ENCODE assay signal across 15 cellular contexts in the genomic region with DNA sequence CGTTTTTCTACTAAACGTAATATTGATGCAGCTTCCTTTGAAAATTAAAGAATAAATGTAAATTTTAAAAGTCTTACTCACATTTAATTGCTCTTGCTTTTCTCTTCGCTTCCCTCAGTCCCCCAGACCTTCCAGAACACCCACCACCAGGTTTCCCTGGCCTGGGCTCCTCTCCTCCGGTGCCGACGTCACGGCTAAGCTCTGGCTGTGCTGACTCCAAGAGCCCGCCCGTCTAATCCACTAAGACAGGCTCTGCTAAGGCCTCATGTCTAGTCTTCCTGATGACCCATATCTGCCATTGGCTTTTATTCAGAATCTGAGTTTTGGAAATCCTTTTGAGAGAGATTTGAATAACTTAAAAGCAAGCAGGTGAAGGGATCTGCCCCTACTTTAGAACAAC. TPM values are rescaled to one million over a fixed set of nuclear protein-coding genes. Genes with fewer than 3 reads are reported as not detected.
A peak's percentile ranks its signal among the peaks of the same experiment; 100 is the strongest.
DNase-seq lines count a peak whose midpoint lies in the region; ATAC-seq and TF ChIP-seq lines count a peak whose summit lies in the region.
"Had no signal": no experiment of that assay in that cellular context is flagged by ENCODE, and none has a peak within 500 bp of the region (broad histone marks: within the 10 kb centered on the region; RNA-seq: fewer than 3 reads in every experiment).

No MANE protein-coding gene starts in this region.

- H3K27me3 ChIP-seq in breast epithelium, result no peaks in the 10 kb centered on the region
- H3K27me3 ChIP-seq: pancreas had no signal

- H3K36me3 ChIP-seq in breast epithelium, result no peaks in the 10 kb centered on the region

- peaks cover 41% of the 10 kb centered on the region for H3K4me1 Mint-ChIP-seq in stimulated activated naive CD8-positive, alpha-beta T cell treated with anti-CD3 and anti-CD28 coated beads, Interleukin-15, Interleukin-2, amounts not matched to agents 100 ng/mL and 50 ng/mL, for 24 hours (ENCODE audit: low read depth)
- peaks cover 25% of the 10 kb centered on the region for H3K4me1 Mint-ChIP-seq in stimulated activated naive CD8-positive, alpha-beta T cell treated with anti-CD3 and anti-CD28 coated beads, Interleukin-15, amount 100 ng/mL, for 72 hours
- H3K4me1 Mint-ChIP-seq in activated B cell treated with CpG ODN at 0.5 μM for 24 hours, result peaks cover 68% of the 10 kb centered on the region
- H3K4me1 Mint-ChIP-seq in immature natural killer cell, result peaks cover 34 to 57% of the 10 kb centered on the region in 2 donors
- no peaks in the 10 kb centered on the region for H3K4me1 Mint-ChIP-seq in CD14-positive monocyte

- H3K36me3 Mint-ChIP-seq in stimulated activated naive CD8-positive, alpha-beta T cell treated with anti-CD3 and anti-CD28 coated beads, Interleukin-15, Interleukin-2, amounts not matched to agents 100 ng/mL and 50 ng/mL, for 24 hours (ENCODE audit: low read depth), result peaks cover 48% of the 10 kb centered on the region
- H3K36me3 Mint-ChIP-seq in activated B cell treated with CpG ODN at 0.5 μM for 24 hours (ENCODE audit: low read depth) (peaks cover 67% of the 10 kb centered on the region), immature natural killer cell (peaks cover 0 to 8% (median 3%) of the 10 kb centered on the region in 3 donors), CD14-positive monocyte (peaks cover 55 to 83% of the 10 kb centered on the region in 2 donors)

- POLR2A ChIA-PET in activated B cell treated with CpG ODN at 0.5 μM for 24 hours (lab: Charles Lee), result no interaction called here

- intact Hi-C loops in activated B cell treated with CpG ODN at 0.5 μM for 24 hours (cut with micrococcal nuclease) (loop anchor here (2.0 to 5.0 kb wide), 3 partner anchors 15 to 55 kb away; a partner anchor contains a TSS), breast epithelium (cut with DNase I; ENCODE audit: low total_unique reads) (no loop called here), CD14-positive monocyte (cut with micrococcal nuclease) (no loop called here)

- peak overlapping the region; percentile 56 for H3K27ac Mint-ChIP-seq in stimulated activated naive CD8-positive, alpha-beta T cell treated with anti-CD3 and anti-CD28 coated beads, Interleukin-15, Interleukin-2, amounts not matched to agents 100 ng/mL and 50 ng/mL, for 24 hours
- H3K27ac Mint-ChIP-seq in stimulated activated naive CD8-positive, alpha-beta T cell treated with anti-CD3 and anti-CD28 coated beads, Interleukin-15, amount 100 ng/mL, for 72 hours, result no peak overlapping the region
- H3K27ac Mint-ChIP-seq in activated B cell treated with CpG ODN at 0.5 μM for 24 hours (peak overlapping the region; percentile 59), immature natural killer cell (peak overlapping the region in 5 of 6 donors; percentile 42 to 85 (median 76)), CD14-positive monocyte (peak overlapping the region in 3 of 7 donors; percentile 15 to 87 (median 27))

- TF ChIP-seq CTCF in activated B cell treated with CpG ODN at 0.5 μM for 24 hours (IDR thresholded peaks at IDR 0.05) (no peak), breast epithelium (IDR thresholded peaks at IDR 0.05) (no peak), CD14-positive monocyte (IDR thresholded peaks at IDR 0.05) (no peak)

- no peak for DNase-seq in stimulated activated naive CD8-positive, alpha-beta T cell treated with anti-CD3 and anti-CD28 coated beads, Interleukin-15, amount 100 ng/mL, for 72 hours
- DNase-seq in activated B cell treated with CpG ODN at 0.5 μM for 24 hours (no peak), immature natural killer cell (no peak), breast epithelium (ENCODE audit: low spot score in 2 of 2) (no peak), CD14-positive monocyte (ENCODE audit: low spot score) (no peak), UCSD-AML1 (lab: John Stamatoyannopoulos, UW; ENCODE audit: unreplicated experiment) (no peak)
- DNase-seq: activated CD4-positive, CD25-positive, alpha-beta regulatory T cell treated with anti-CD3 and anti-CD28 coated beads, Interleukin-2, amount 50 U/mL, for 72 hours; DMS79 treated with DMSO at 0.1 percent for 48 hours; HCEC 1CT; KG1; mesenchymal stem cell; OCI-M1 had no signal

- no peak for ATAC-seq in stimulated activated naive CD8-positive, alpha-beta T cell treated with anti-CD3 and anti-CD28 coated beads, Interleukin-15, amount 100 ng/mL, for 72 hours
- ATAC-seq in activated B cell treated with CpG ODN at 0.5 μM for 24 hours (ENCODE audit: low read depth) (no peak), HG03280 (IDR thresholded peaks at IDR 0.05; ENCODE audit: unreplicated experiment) (no peak)

- CTCF ChIA-PET in activated B cell treated with CpG ODN at 0.5 μM for 24 hours (lab: Charles Lee), result no interaction called here

- no peaks in the 10 kb centered on the region for H3K4me1 ChIP-seq in breast epithelium

- no peak overlapping the region for H3K27ac ChIP-seq in breast epithelium
- H3K27ac ChIP-seq: pancreas had no signal

- no peak for TF ChIP-seq POLR2A in breast epithelium (IDR thresholded peaks at IDR 0.05)

- no peaks in the 10 kb centered on the region for H3K9me3 ChIP-seq in breast epithelium
- H3K9me3 ChIP-seq: pancreas had no signal

- H3K4me3 ChIP-seq in breast epithelium, result no peak overlapping the region
- H3K4me3 ChIP-seq: pancreas had no signal

- H3K27me3 Mint-ChIP-seq in stimulated activated naive CD8-positive, alpha-beta T cell treated with anti-CD3 and anti-CD28 coated beads, Interleukin-15, Interleukin-2, amounts not matched to agents 100 ng/mL and 50 ng/mL, for 24 hours, result no peaks in the 10 kb centered on the region
- H3K27me3 Mint-ChIP-seq in stimulated activated naive CD8-positive, alpha-beta T cell treated with anti-CD3 and anti-CD28 coated beads, Interleukin-15, amount 100 ng/mL, for 72 hours, result no peaks in the 10 kb centered on the region
- H3K27me3 Mint-ChIP-seq in activated B cell treated with CpG ODN at 0.5 μM for 24 hours (no peaks in the 10 kb centered on the region), immature natural killer cell (ENCODE audit: low read depth in 3 of 3) (peaks cover 0 to 2% (median 2%) of the 10 kb centered on the region in 3 donors), CD14-positive monocyte (ENCODE audit: low read depth in 3 of 3) (no peaks in the 10 kb centered on the region)

- no peaks in the 10 kb centered on the region for H3K9me3 Mint-ChIP-seq in stimulated activated naive CD8-positive, alpha-beta T cell treated with anti-CD3 and anti-CD28 coated beads, Interleukin-15, Interleukin-2, amounts not matched to agents 100 ng/mL and 50 ng/mL, for 24 hours
- no peaks in the 10 kb centered on the region for H3K9me3 Mint-ChIP-seq in stimulated activated naive CD8-positive, alpha-beta T cell treated with anti-CD3 and anti-CD28 coated beads, Interleukin-15, amount 100 ng/mL, for 72 hours
- H3K9me3 Mint-ChIP-seq in activated B cell treated with CpG ODN at 0.5 μM for 24 hours, result no peaks in the 10 kb centered on the region
- H3K9me3 Mint-ChIP-seq in immature natural killer cell, result no peaks in the 10 kb centered on the region
- H3K9me3 Mint-ChIP-seq in CD14-positive monocyte, result no peaks in the 10 kb centered on the region

- H3K4me3 Mint-ChIP-seq in stimulated activated naive CD8-positive, alpha-beta T cell treated with anti-CD3 and anti-CD28 coated beads, Interleukin-15, Interleukin-2, amounts not matched to agents 100 ng/mL and 50 ng/mL, for 24 hours, result no peak overlapping the region
- no peak overlapping the region for H3K4me3 Mint-ChIP-seq in stimulated activated naive CD8-positive, alpha-beta T cell treated with anti-CD3 and anti-CD28 coated beads, Interleukin-15, amount 100 ng/mL, for 72 hours
- H3K4me3 Mint-ChIP-seq in activated B cell treated with CpG ODN at 0.5 μM for 24 hours, result no peak overlapping the region
- no peak overlapping the region for H3K4me3 Mint-ChIP-seq in immature natural killer cell
- no peak overlapping the region for H3K4me3 Mint-ChIP-seq in CD14-positive monocyte

RNA-seq across cellular contexts. Expression of a gene that starts 53.9 kb away (rescaled TPM):
- total RNA-seq in activated B cell treated with CpG ODN at 0.5 μM for 24 hours, result 106 and 122 TPM in 2 replicates
- polyA plus RNA-seq in immature natural killer cell, result 10 to 100 TPM; 30.9 to 53.3 (median 37.3) TPM
- 10 to 100 TPM; 71.1 to 89.1 (median 87.4) TPM for total RNA-seq in breast epithelium
- polyA plus RNA-seq in CD14-positive monocyte, result 100 to 1,000 TPM; 175 to 235 TPM

RNA-seq across cellular contexts. Expression of a gene that starts 58.7 kb away (rescaled TPM):
- total RNA-seq in activated B cell treated with CpG ODN at 0.5 μM for 24 hours (266 and 302 TPM in 2 replicates), breast epithelium (100 to 1,000 TPM; 108 to 138 (median 123) TPM)
- polyA plus RNA-seq in immature natural killer cell (100 to 1,000 TPM in 1 of 3 donors, 10 to 100 TPM in 2; 53.4 to 111 (median 98.7) TPM), CD14-positive monocyte (100 to 1,000 TPM in 1 of 2 donors, 10 to 100 TPM in 1; 41.9 to 111 TPM)

Comparison
In these comparisons a context has a peak if more than half of its experiments do, and no peak if none do; other contexts are left out.
1. H3K27ac Mint-ChIP-seq: peak in stimulated activated naive CD8-positive, alpha-beta T cell treated with anti-CD3 and anti-CD28 coated beads, Interleukin-15, Interleukin-2, amounts not matched to agents 100 ng/mL and 50 ng/mL, for 24 hours (single experiment), activated B cell treated with CpG ODN at 0.5 μM for 24 hours (single experiment) and immature natural killer cell (5 of 6); none in stimulated activated naive CD8-positive, alpha-beta T cell treated with anti-CD3 and anti-CD28 coated beads, Interleukin-15, amount 100 ng/mL, for 72 hours (0 of 2).